In genomic region chr6:44076366-44077200, GRCh38 we compare ENCODE assay signal across 10 cellular contexts. TPM values are rescaled to one million over a fixed set of nuclear protein-coding genes. Genes with fewer than 3 reads are reported as not detected.
DNase-seq lines count a peak whose midpoint lies in the region; ATAC-seq and TF ChIP-seq lines count a peak whose summit lies in the region.
"Had no signal": no experiment of that assay in that cellular context is flagged by ENCODE, and none has a peak within 500 bp of the region (broad histone marks: within the 10 kb centered on the region; RNA-seq: fewer than 3 reads in every experiment).

No MANE protein-coding gene starts in this region.

- no peaks in the 10 kb centered on the region for H3K9me3 Mint-ChIP-seq in endodermal cell

- H3K27ac Mint-ChIP-seq in endodermal cell = no peak overlapping the region
- H3K27ac Mint-ChIP-seq: B cell had no signal

- H3K9me2 ChIP-seq in PC-3 (replicated peaks; ENCODE audit: low read length) = no peaks in the 10 kb centered on the region

- no peaks in the 10 kb centered on the region for H3F3A ChIP-seq in PC-3 (ENCODE audit: low read length, unreplicated experiment)

- H3K4ac ChIP-seq in mesendoderm (ENCODE audit: low read depth, low read length) = no peak overlapping the region

- H4K20me1 ChIP-seq in PC-3 (ENCODE audit: low read length) = no peaks in the 10 kb centered on the region

- peak overlapping the region; percentile 36 for H3K4me2 ChIP-seq in mesendoderm (ENCODE audit: low read length)
- H3K4me2 ChIP-seq in PC-3 (ENCODE audit: low read length) = no peak overlapping the region

- no peak overlapping the region for H2BK120ac ChIP-seq in mesendoderm (ENCODE audit: low read depth, low read length)

- WGBS in endodermal cell (ENCODE audit: insufficient coverage in 1 of 2, insufficient read length in 1 of 2), 2 experiments = 14 to 33% methylated on average over 16 to 47 of the region's 48 CpGs
- WGBS in mesendoderm (ENCODE audit: extremely low coverage, insufficient coverage, low lambda C conversion rate) = no CpG with 5 or more reads among the region's 48 CpGs

- no TSS peak for BruUV-seq in PC-3 (replicated peaks; lab: Mats Ljungman, UMichigan)

- POLR2A ChIA-PET in PC-3 (lab: Charles Lee; ENCODE audit: unreplicated experiment) = no interaction called here

- CTCF ChIA-PET in PC-3 (lab: Charles Lee) = no interaction called here

- H3K4me3 ChIP-seq in endodermal cell (ENCODE audit: low read length) (no peak overlapping the region), mesendoderm (ENCODE audit: low read length) (no peak overlapping the region), PC-3 (ENCODE audit: low read length) (no peak overlapping the region)

- DNase-seq in AG08396 (ENCODE audit: low spot score) (peak; percentile 58), HT-29 (ENCODE audit: low spot score) (peak; percentile 12), endodermal cell (peak; percentile 72), mesendoderm (no peak), HCEC 1CT (no peak), dedifferentiated amniotic fluid mesenchymal stem cell (ENCODE audit: extremely low spot score) (no peak), PC-3 (no peak)
- DNase-seq: NCI-H524 treated with DMSO at 0.1 percent for 48 hours had no signal

- intact Hi-C loops in PC-3 (cut with micrococcal nuclease) = no loop called here

- H3K9ac ChIP-seq in endodermal cell (ENCODE audit: extremely low read depth, low read length, poor library complexity, severe bottlenecking) (no peak overlapping the region), mesendoderm (ENCODE audit: low read length) (peak overlapping the region; percentile 34), PC-3 (ENCODE audit: low read length) (no peak overlapping the region)

- H3K27ac ChIP-seq in endodermal cell (ENCODE audit: low read depth, low read length) (no peak overlapping the region), mesendoderm (ENCODE audit: low read depth, low read length) (no peak overlapping the region), PC-3 (ENCODE audit: low read length) (no peak overlapping the region)

- peak overlapping the region; percentile 54 for H3K56ac ChIP-seq in mesendoderm (ENCODE audit: low read length)

- H3K27me3 Mint-ChIP-seq in endodermal cell (ENCODE audit: insufficient read depth) = no peaks in the 10 kb centered on the region

- H3K4me1 ChIP-seq in endodermal cell (ENCODE audit: control insufficient read depth, insufficient read depth, low read length) (peaks cover 12% of the 10 kb centered on the region), mesendoderm (ENCODE audit: control insufficient read depth, low read depth, low read length) (peaks cover 4% of the 10 kb centered on the region), PC-3 (ENCODE audit: insufficient read depth, low read length) (peaks cover 34% of the 10 kb centered on the region)

- ATAC-seq in PC-3 (no peak), GM19351 (IDR thresholded peaks at IDR 0.05; ENCODE audit: unreplicated experiment) (no peak)

- TF ChIP-seq CTCF in endodermal cell (conservative IDR thresholded peaks at IDR 0.05) (peak; percentile 39), PC-3 (conservative IDR thresholded peaks at IDR 0.05; ENCODE audit: low read depth, low read length) (no peak)

- no peaks in the 10 kb centered on the region for H3K36me3 ChIP-seq in endodermal cell (ENCODE audit: control insufficient read depth, insufficient read depth, low read length)
- H3K36me3 ChIP-seq in mesendoderm (ENCODE audit: control insufficient read depth, insufficient read depth, low read length) = no peaks in the 10 kb centered on the region
- H3K36me3 ChIP-seq in PC-3 (ENCODE audit: low read depth, low read length) = no peaks in the 10 kb centered on the region

- no peak overlapping the region for H3K23ac ChIP-seq in mesendoderm (ENCODE audit: low read length)

- no peak overlapping the region for H2AK5ac ChIP-seq in mesendoderm (ENCODE audit: low read length)

- no peak overlapping the region for H4K8ac ChIP-seq in mesendoderm (ENCODE audit: low read depth, low read length)

- H3K79me1 ChIP-seq in mesendoderm (ENCODE audit: low read length) = no peaks in the 10 kb centered on the region

- H3K4me3 Mint-ChIP-seq in endodermal cell = peak overlapping the region; percentile 33
- H3K4me3 Mint-ChIP-seq: B cell had no signal

- H3K4me1 Mint-ChIP-seq in endodermal cell = peaks cover 16% of the 10 kb centered on the region

- H3K79me2 ChIP-seq in mesendoderm (ENCODE audit: control insufficient read depth, insufficient read depth, low read length) = no peaks in the 10 kb centered on the region
- H3K79me2 ChIP-seq in PC-3 (ENCODE audit: low read length) = no peaks in the 10 kb centered on the region

- no peak overlapping the region for H4K5ac ChIP-seq in mesendoderm (ENCODE audit: low read length)

- H2BK5ac ChIP-seq in mesendoderm (ENCODE audit: low read length) = no peak overlapping the region

- H2AFZ ChIP-seq in PC-3 (ENCODE audit: low read length) = no peak overlapping the region

- no peaks in the 10 kb centered on the region for H3K9me3 ChIP-seq in endodermal cell (ENCODE audit: control insufficient read depth, low read length)
- no peaks in the 10 kb centered on the region for H3K9me3 ChIP-seq in PC-3 (ENCODE audit: low read length)

- H3K27me3 ChIP-seq in endodermal cell (ENCODE audit: control insufficient read depth, insufficient read depth, low read length, poor library complexity, severe bottlenecking) (no peaks in the 10 kb centered on the region), mesendoderm (ENCODE audit: insufficient read depth, low read length, poor library complexity) (no peaks in the 10 kb centered on the region), PC-3 (ENCODE audit: low read length) (no peaks in the 10 kb centered on the region)

- H3K18ac ChIP-seq in mesendoderm (ENCODE audit: low read length) = no peak overlapping the region

- H3K36me3 Mint-ChIP-seq in endodermal cell (ENCODE audit: low read depth) = no peaks in the 10 kb centered on the region

- no peak overlapping the region for H2BK15ac ChIP-seq in mesendoderm (replicated peaks; ENCODE audit: low read depth)

RNA-seq across cellular contexts. Expression of gene MRPL14, which starts 50.7 kb away (rescaled TPM):
- 158 and 160 TPM in 2 replicates for total RNA-seq in HT-29 (2014; rRNA removed; shearing (Covaris generic))
- total RNA-seq in endodermal cell (10 to 100 TPM; 66.5 to 69.6 TPM), PC-3 (2014; rRNA removed) (164 and 192 TPM in 2 replicates)
- polyA plus RNA-seq in endodermal cell (2013, experiment 1 of 2) = 63.6 TPM
- polyA plus RNA-seq in endodermal cell (2013, experiment 2 of 2) = 56.9 TPM
- polyA plus RNA-seq in mesendoderm (2013, experiment 1 of 2) = 90.4 TPM
- polyA plus RNA-seq in mesendoderm (2013, experiment 2 of 2) = 90.0 TPM

RNA-seq across cellular contexts. Expression of gene TMEM63B, which starts 50.8 kb away (rescaled TPM):
- total RNA-seq in HT-29 (2014; rRNA removed; shearing (Covaris generic)) = 23.3 and 23.9 TPM in 2 replicates
- total RNA-seq in endodermal cell (10 to 100 TPM; 64.6 to 65.2 TPM), PC-3 (2014; rRNA removed) (23.6 and 26.9 TPM in 2 replicates)
- polyA plus RNA-seq in endodermal cell (2013, experiment 1 of 2) = 46.5 TPM
- 41.4 TPM for polyA plus RNA-seq in endodermal cell (2013, experiment 2 of 2)
- 17.8 TPM for polyA plus RNA-seq in mesendoderm (2013, experiment 1 of 2)
- 17.9 TPM for polyA plus RNA-seq in mesendoderm (2013, experiment 2 of 2)

Comparison
In these comparisons a context has a peak if more than half of its experiments do, and no peak if none do; other contexts are left out.
1. DNase-seq: peak in AG08396 (single experiment), HT-29 (single experiment) and endodermal cell (single experiment); none in mesendoderm (single experiment), HCEC 1CT (single experiment), dedifferentiated amniotic fluid mesenchymal stem cell (single experiment) and PC-3 (single experiment).